Comparison of ENCODE assay signal across 2 cellular contexts in genomic region chr17:17527534-17527933, GRCh38.
TF ChIP-seq lines count a peak whose summit lies in the region.

No MANE protein-coding gene starts in this region.

TF ChIP-seq in liver, 16 proteins besides CTCF, POLR2A, EP300 and RAD21 (continued from another document):
- TF ChIP-seq, protein P1, sequence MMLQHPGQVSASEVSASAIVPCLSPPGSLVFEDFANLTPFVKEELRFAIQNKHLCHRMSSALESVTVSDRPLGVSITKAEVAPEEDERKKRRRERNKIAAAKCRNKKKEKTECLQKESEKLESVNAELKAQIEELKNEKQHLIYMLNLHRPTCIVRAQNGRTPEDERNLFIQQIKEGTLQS (IDR thresholded peaks at IDR 0.05), result peak; percentile 65
- TF ChIP-seq GABPA (IDR thresholded peaks at IDR 0.05 in 1 of 2, conservative IDR thresholded peaks at IDR 0.05 in 1 of 2), result no peak
- TF ChIP-seq FOXA2 (IDR thresholded peaks at IDR 0.05), result peak; percentile 71
- peak; percentile 97 for TF ChIP-seq RXRA (IDR thresholded peaks at IDR 0.05)
- peak; percentile 84 for TF ChIP-seq REST (IDR thresholded peaks at IDR 0.05)
- peak; percentile 95 for TF ChIP-seq MAX (IDR thresholded peaks at IDR 0.05)
- TF ChIP-seq SP1 (IDR thresholded peaks at IDR 0.05), result peak; percentile 95
- TF ChIP-seq FOXA1 (IDR thresholded peaks at IDR 0.05), result peak; percentile 71
- peak; percentile 46 for TF ChIP-seq NR2F2 (IDR thresholded peaks at IDR 0.05)
- TF ChIP-seq TAF1 (conservative IDR thresholded peaks at IDR 0.05), result no peak
- TF ChIP-seq JUND (IDR thresholded peaks at IDR 0.05), result peak; percentile 55 to 71
- TF ChIP-seq ZBTB33 (IDR thresholded peaks at IDR 0.05), result no peak
- TF ChIP-seq EGR1 (IDR thresholded peaks at IDR 0.05; ENCODE audit: low read depth in 2 of 2), result peak in 1 of 2 donors; percentile 53
- TF ChIP-seq YY1 (IDR thresholded peaks at IDR 0.05), result peak; percentile 93

TF ChIP-seq in HepG2, 621 proteins besides CTCF, POLR2A, EP300 and RAD21:
- TF ChIP-seq, protein P2, sequence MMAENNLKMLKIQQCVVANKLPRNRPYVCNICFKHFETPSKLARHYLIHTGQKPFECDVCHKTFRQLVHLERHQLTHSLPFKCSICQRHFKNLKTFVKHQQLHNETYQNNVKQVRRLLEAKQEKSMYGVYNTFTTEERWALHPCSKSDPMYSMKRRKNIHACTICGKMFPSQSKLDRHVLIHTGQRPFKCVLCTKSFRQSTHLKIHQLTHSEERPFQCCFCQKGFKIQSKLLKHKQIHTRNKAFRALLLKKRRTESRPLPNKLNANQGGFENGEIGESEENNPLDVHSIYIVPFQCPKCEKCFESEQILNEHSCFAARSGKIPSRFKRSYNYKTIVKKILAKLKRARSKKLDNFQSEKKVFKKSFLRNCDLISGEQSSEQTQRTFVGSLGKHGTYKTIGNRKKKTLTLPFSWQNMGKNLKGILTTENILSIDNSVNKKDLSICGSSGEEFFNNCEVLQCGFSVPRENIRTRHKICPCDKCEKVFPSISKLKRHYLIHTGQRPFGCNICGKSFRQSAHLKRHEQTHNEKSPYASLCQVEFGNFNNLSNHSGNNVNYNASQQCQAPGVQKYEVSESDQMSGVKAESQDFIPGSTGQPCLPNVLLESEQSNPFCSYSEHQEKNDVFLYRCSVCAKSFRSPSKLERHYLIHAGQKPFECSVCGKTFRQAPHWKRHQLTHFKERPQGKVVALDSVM (CRISPR knock-in tag; IDR thresholded peaks at IDR 0.05), result no peak
- TF ChIP-seq CENPBD1 (CRISPR knock-in tag; IDR thresholded peaks at IDR 0.05; ENCODE audit: borderline replicate concordance, low read depth), result no peak
- no peak for TF ChIP-seq ZSCAN31 (CRISPR knock-in tag; IDR thresholded peaks at IDR 0.05; ENCODE audit: low read depth)
- no peak for TF ChIP-seq ZNF101 (CRISPR knock-in tag; IDR thresholded peaks at IDR 0.05; ENCODE audit: borderline replicate concordance, low read depth)
- TF ChIP-seq MYNN (CRISPR knock-in tag; IDR thresholded peaks at IDR 0.05; ENCODE audit: low read depth), result no peak
- no peak for TF ChIP-seq ERF (CRISPR knock-in tag; IDR thresholded peaks at IDR 0.05)
- TF ChIP-seq KLF12 (CRISPR knock-in tag; IDR thresholded peaks at IDR 0.05; ENCODE audit: borderline replicate concordance), result no peak
- TF ChIP-seq ZNF432 (CRISPR knock-in tag; IDR thresholded peaks at IDR 0.05; ENCODE audit: borderline replicate concordance), result no peak
- no peak for TF ChIP-seq ZNF75D (CRISPR knock-in tag; IDR thresholded peaks at IDR 0.05; ENCODE audit: borderline replicate concordance)
- no peak for TF ChIP-seq ZBTB40 (IDR thresholded peaks at IDR 0.05)
- TF ChIP-seq ZBTB40 (CRISPR knock-in tag; IDR thresholded peaks at IDR 0.05), result no peak
